Comparison of ENCODE assay signal across 8 cellular contexts in the genomic region with DNA sequence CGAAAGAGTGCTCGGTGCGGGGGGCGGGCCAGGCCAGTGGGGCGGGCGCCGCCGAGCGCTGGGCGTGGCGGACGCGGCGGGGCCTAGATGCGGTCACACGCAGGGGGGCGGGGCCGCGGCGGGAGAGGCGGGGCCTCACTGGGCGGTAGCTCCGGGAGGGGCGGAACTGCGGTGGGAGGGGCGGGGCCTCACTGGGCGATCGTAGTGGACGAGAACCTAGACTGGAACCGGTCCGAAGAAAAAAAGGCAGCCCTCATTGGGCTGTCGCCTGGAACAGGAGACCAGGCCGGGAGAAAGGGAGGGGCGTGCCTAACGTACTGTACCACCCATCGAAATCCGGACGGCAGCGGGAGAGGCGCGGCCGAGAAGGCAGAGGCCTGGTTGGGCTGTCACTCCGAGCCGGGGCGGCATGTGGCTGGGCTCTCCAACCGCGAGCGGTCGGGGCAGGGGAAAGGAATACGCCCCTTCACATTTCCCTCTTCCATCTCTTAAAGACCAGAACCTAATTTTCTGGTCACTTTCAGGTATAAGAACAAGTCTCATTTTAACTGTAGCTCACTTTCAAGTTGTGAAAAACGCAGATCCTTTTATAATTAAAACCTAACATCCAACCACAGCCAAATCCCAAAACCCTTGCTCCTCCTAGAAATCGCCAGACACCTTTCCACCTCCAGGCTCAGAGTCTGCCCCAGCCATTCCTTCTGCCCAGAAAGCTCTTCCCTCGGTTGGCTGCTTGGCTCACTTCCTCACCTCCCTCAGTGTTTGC. TPM values are rescaled to one million over a fixed set of nuclear protein-coding genes. Genes with fewer than 3 reads are reported as not detected.
A peak's percentile ranks its signal among the peaks of the same experiment; 100 is the strongest.
DNase-seq lines count a peak whose midpoint lies in the region; ATAC-seq, FAIRE-seq and TF ChIP-seq lines count a peak whose summit lies in the region.

Gene ANO10, minus strand, starts transcription at position 38 of the 766 bp plus-strand sequence. CDS start 16,159 bp downstream, outside the sequence.

- ATAC-seq in HG03175 (IDR thresholded peaks at IDR 0.05; ENCODE audit: unreplicated experiment) = peak; percentile 97
- ATAC-seq in activated B cell treated with CpG ODN at 0.5 μM for 24 hours (ENCODE audit: low read depth) = peak; percentile 91

- H3K27ac Mint-ChIP-seq in activated B cell treated with CpG ODN at 0.5 μM for 24 hours = peak within 1 kb of the TSS; percentile 77

- in situ Hi-C loops in GM18951 (cut with MboI; ENCODE audit: low sequenced_read_pairs, unreplicated experiment) = no loop called here

- H3K4me1 Mint-ChIP-seq in activated B cell treated with CpG ODN at 0.5 μM for 24 hours = peaks cover 13% of the 10 kb centered on the region

- peak within 1 kb of the TSS; percentile 75 for H3K27ac ChIP-seq in caudate nucleus (ENCODE audit: low read depth, low read length)
- H3K27ac ChIP-seq in small intestine (ENCODE audit: low read depth in 1 of 2, low read length in 1 of 2) = peak within 1 kb of the TSS; percentile 60 to 75

- peak within 1 kb of the TSS; percentile 88 for H3K4me3 Mint-ChIP-seq in activated B cell treated with CpG ODN at 0.5 μM for 24 hours

- H3K27me3 ChIP-seq in small intestine (ENCODE audit: control insufficient read depth in 2 of 2, insufficient read depth in 2 of 2, low read length in 2 of 2) = no peaks in the 10 kb centered on the region

- FAIRE-seq in small intestine (lab: Jason Lieb, UNC) = no peak

- TF ChIP-seq POLR2A in GM18951 (IDR thresholded peaks at IDR 0.05; ENCODE audit: extremely low read depth, insufficient read depth, insufficient read length) = peak; percentile 63

- 1 to 2% (median 1%) methylated on average over 35 to 53 of the region's 53 CpGs for WGBS in small intestine, 3 donors

- no peaks in the 10 kb centered on the region for H3K9me3 Mint-ChIP-seq in activated B cell treated with CpG ODN at 0.5 μM for 24 hours

- peaks cover 1% of the 10 kb centered on the region for H3K27me3 Mint-ChIP-seq in activated B cell treated with CpG ODN at 0.5 μM for 24 hours

- DNase-seq in AG08395 (ENCODE audit: low spot score) = peak; percentile 99
- peak; percentile 99 for DNase-seq in NCI-H226
- DNase-seq in activated B cell treated with CpG ODN at 0.5 μM for 24 hours = peak; percentile 98
- DNase-seq in caudate nucleus (lab: John Stamatoyannopoulos, UW) = peak; percentile 74 to 99 (median 96)
- DNase-seq in iPS-NIHi7 (ENCODE audit: extremely low spot score) = peak; percentile 98
- DNase-seq in small intestine = peak; percentile 99

- H3K4me3 ChIP-seq in small intestine (ENCODE audit: low read depth in 1 of 2, low read length in 2 of 2) = peak within 1 kb of the TSS; percentile 53 to 95

- intact Hi-C loops in activated B cell treated with CpG ODN at 0.5 μM for 24 hours (cut with micrococcal nuclease) = loop anchor here (1.0 to 5.0 kb wide), 8 partner anchors 68 to 1355 kb away; partner anchors contain the start of genes ABHD5, EXOSC7, POMGNT2 and SNRK

- CTCF ChIA-PET in activated B cell treated with CpG ODN at 0.5 μM for 24 hours (lab: Charles Lee) = no interaction called here

- H3K36me3 Mint-ChIP-seq in activated B cell treated with CpG ODN at 0.5 μM for 24 hours (ENCODE audit: low read depth) = no peaks in the 10 kb centered on the region

- POLR2A ChIA-PET in activated B cell treated with CpG ODN at 0.5 μM for 24 hours (lab: Charles Lee) = interaction anchor here (1.0 to 2.0 kb wide), 3 partner anchors 68 to 716 kb away, joined by 5 to 11 read pairs (median 6); partner anchors contain the start of genes ABHD5 and TCAIM

- H3K4me1 ChIP-seq in small intestine (ENCODE audit: control insufficient read depth in 2 of 2, insufficient read depth in 1 of 2, low read depth in 1 of 2, low read length in 1 of 2) = no peaks in the 10 kb centered on the region

- TF ChIP-seq CTCF in activated B cell treated with CpG ODN at 0.5 μM for 24 hours (IDR thresholded peaks at IDR 0.05) = no peak

- H3K36me3 ChIP-seq in small intestine (ENCODE audit: control insufficient read depth in 2 of 2, insufficient read depth in 2 of 2, low read length in 2 of 2) = no peaks in the 10 kb centered on the region

- no peaks in the 10 kb centered on the region for H3K9me3 ChIP-seq in small intestine (ENCODE audit: control insufficient read depth, low read depth)

RNA-seq across cellular contexts. Expression of gene ANO10, which starts in this region (rescaled TPM):
- 6.4 and 8.1 TPM in 2 replicates for total RNA-seq in activated B cell treated with CpG ODN at 0.5 μM for 24 hours
- polyA plus RNA-seq in small intestine = 10 to 100 TPM; 29.7 to 45.6 (median 30.4) TPM

Comparison
In these comparisons a context has a peak if more than half of its experiments do, and no peak if none do; other contexts are left out.
1. Peak in every context shown above with its lines: DNase-seq, ATAC-seq, H3K4me3 ChIP-seq and H3K27ac ChIP-seq.